In genomic region chr22:50174382-50175190, GRCh38 we compare ENCODE assay signal across 1 cellular context.
TF ChIP-seq lines count a peak whose summit lies in the region.

No MANE protein-coding gene starts in this region.

TF ChIP-seq in HepG2, 621 proteins besides CTCF, POLR2A, EP300 and RAD21:
- TF ChIP-seq HOXA5 (CRISPR knock-in tag; IDR thresholded peaks at IDR 0.05) (no peak), ATF3 (CRISPR knock-in tag; IDR thresholded peaks at IDR 0.05) (no peak), DDIT3 (CRISPR knock-in tag; IDR thresholded peaks at IDR 0.05) (no peak)
